ENCODE assay signal across 9 cellular contexts in the genomic region with DNA sequence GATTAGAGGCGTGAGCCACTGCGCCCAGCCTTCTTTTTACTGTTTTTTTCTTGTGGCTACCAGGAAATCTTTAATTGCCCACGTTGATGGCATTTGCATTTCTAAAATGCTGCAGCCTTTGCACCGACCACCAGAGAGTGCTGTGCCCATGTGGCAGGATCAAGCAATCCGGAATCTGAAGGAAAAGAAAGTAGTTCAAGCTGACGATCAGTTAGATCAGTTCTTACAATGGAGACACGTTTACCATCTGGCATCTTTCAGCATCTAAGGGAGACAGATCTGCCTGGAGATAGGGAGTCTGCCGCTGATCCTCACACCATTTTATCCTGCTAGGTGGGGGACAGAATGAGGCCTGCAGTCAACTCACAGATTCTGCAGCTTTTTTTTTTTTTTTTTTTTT. TPM values are rescaled to one million over a fixed set of nuclear protein-coding genes. Genes with fewer than 3 reads are reported as not detected.
DNase-seq lines count a peak whose midpoint lies in the region; ATAC-seq and TF ChIP-seq lines count a peak whose summit lies in the region.
"Had no signal": no experiment of that assay in that cellular context is flagged by ENCODE, and none has a peak within 500 bp of the region (broad histone marks: within the 10 kb centered on the region; RNA-seq: fewer than 3 reads in every experiment).

No MANE protein-coding gene starts in this region.

- peaks cover 4% of the 10 kb centered on the region for H3K4me1 Mint-ChIP-seq in CD14-positive monocyte
- H3K4me1 Mint-ChIP-seq: T-cell had no signal

- H3K27me3 Mint-ChIP-seq in CD14-positive monocyte (ENCODE audit: low read depth in 3 of 3): peaks cover 4 to 26% (median 8%) of the 10 kb centered on the region in 3 donors

- peak; percentile 65 for ATAC-seq in SK-N-SH treated with all-trans-retinoic acid at 6 μM for 48 hours
- ATAC-seq in foreskin keratinocyte: peak; percentile 18
- peak; percentile 73 for ATAC-seq in upper lobe of right lung
- no peak for ATAC-seq in HG03439 (IDR thresholded peaks at IDR 0.05; ENCODE audit: unreplicated experiment)
- ATAC-seq: T-cell had no signal

- H3K27me3 ChIP-seq in HL-60 (ENCODE audit: insufficient read depth, poor library complexity, severe bottlenecking): peaks cover 3% of the 10 kb centered on the region
- no peaks in the 10 kb centered on the region for H3K27me3 ChIP-seq in foreskin keratinocyte
- H3K27me3 ChIP-seq in upper lobe of right lung: no peaks in the 10 kb centered on the region

- intact Hi-C loops in upper lobe of right lung (cut with DNase I): no loop called here
- intact Hi-C loops in CD14-positive monocyte (cut with micrococcal nuclease): no loop called here

- no peak overlapping the region for H3K27ac Mint-ChIP-seq in CD14-positive monocyte
- H3K27ac Mint-ChIP-seq: T-cell had no signal

- H3K9me3 ChIP-seq in upper lobe of right lung: no peaks in the 10 kb centered on the region

- H3K4me3 Mint-ChIP-seq in CD14-positive monocyte: peak overlapping the region in 1 of 2 donors; percentile 2
- H3K4me3 Mint-ChIP-seq: T-cell had no signal

- H3K4me1 ChIP-seq in foreskin keratinocyte (no peaks in the 10 kb centered on the region), upper lobe of right lung (no peaks in the 10 kb centered on the region)

- H3K4me3 ChIP-seq in HL-60 (replicated peaks; ENCODE audit: insufficient read depth, low read length) (no peak overlapping the region), upper lobe of right lung (no peak overlapping the region)

- TF ChIP-seq CTCF in HL-60 (IDR thresholded peaks at IDR 0.05; ENCODE audit: insufficient read depth, low read length) (peak; percentile 60), foreskin keratinocyte (conservative IDR thresholded peaks at IDR 0.05) (peak; percentile 88), upper lobe of right lung (IDR thresholded peaks at IDR 0.05) (peak; percentile 39), CD14-positive monocyte (IDR thresholded peaks at IDR 0.05) (no peak)

- peak; percentile 15 for DNase-seq in DMS153 (lab: John Stamatoyannopoulos, UW)
- peak in 1 of 2 experiments; percentile 42 for DNase-seq in HL-60 (ENCODE audit: low read depth in 1 of 2, low spot score in 1 of 2)
- DNase-seq in foreskin keratinocyte: peak in 1 of 2 donors; percentile 49
- no peak for DNase-seq in upper lobe of right lung
- DNase-seq in CD14-positive monocyte (ENCODE audit: low spot score): no peak
- no peak for DNase-seq in NCI-H1694 (lab: John Stamatoyannopoulos, UW)

- no peak overlapping the region for H3K27ac ChIP-seq in HL-60 (replicated peaks)
- H3K27ac ChIP-seq in foreskin keratinocyte: no peak overlapping the region
- H3K27ac ChIP-seq in upper lobe of right lung: no peak overlapping the region

- no peaks in the 10 kb centered on the region for H3K36me3 Mint-ChIP-seq in CD14-positive monocyte
- H3K36me3 Mint-ChIP-seq: T-cell had no signal

- no peaks in the 10 kb centered on the region for H3K36me3 ChIP-seq in upper lobe of right lung

- no peaks in the 10 kb centered on the region for H3K9me3 Mint-ChIP-seq in CD14-positive monocyte
- H3K9me3 Mint-ChIP-seq: T-cell had no signal

TF ChIP-seq in SK-N-SH treated with all-trans-retinoic acid at 6 μM for 48 hours, 23 proteins besides CTCF, POLR2A, EP300 and RAD21:
- TF ChIP-seq, protein P1, sequence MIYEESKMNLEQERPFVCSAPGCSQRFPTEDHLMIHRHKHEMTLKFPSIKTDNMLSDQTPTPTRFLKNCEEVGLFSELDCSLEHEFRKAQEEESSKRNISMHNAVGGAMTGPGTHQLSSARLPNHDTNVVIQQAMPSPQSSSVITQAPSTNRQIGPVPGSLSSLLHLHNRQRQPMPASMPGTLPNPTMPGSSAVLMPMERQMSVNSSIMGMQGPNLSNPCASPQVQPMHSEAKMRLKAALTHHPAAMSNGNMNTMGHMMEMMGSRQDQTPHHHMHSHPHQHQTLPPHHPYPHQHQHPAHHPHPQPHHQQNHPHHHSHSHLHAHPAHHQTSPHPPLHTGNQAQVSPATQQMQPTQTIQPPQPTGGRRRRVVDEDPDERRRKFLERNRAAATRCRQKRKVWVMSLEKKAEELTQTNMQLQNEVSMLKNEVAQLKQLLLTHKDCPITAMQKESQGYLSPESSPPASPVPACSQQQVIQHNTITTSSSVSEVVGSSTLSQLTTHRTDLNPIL (CRISPR knock-in tag; IDR thresholded peaks at IDR 0.05; ENCODE audit: low read depth): no peak
- TF ChIP-seq TCF4 (CRISPR knock-in tag; IDR thresholded peaks at IDR 0.05; ENCODE audit: borderline replicate concordance) (no peak), ZNF70 (CRISPR knock-in tag; IDR thresholded peaks at IDR 0.05) (no peak), TOX (CRISPR knock-in tag; IDR thresholded peaks at IDR 0.05; ENCODE audit: borderline replicate concordance) (no peak), ZC3H10 (CRISPR knock-in tag; IDR thresholded peaks at IDR 0.05) (no peak), GLIS3 (CRISPR knock-in tag; IDR thresholded peaks at IDR 0.05) (no peak), RARB (CRISPR knock-in tag; IDR thresholded peaks at IDR 0.05) (no peak)
- TF ChIP-seq, protein P2, sequence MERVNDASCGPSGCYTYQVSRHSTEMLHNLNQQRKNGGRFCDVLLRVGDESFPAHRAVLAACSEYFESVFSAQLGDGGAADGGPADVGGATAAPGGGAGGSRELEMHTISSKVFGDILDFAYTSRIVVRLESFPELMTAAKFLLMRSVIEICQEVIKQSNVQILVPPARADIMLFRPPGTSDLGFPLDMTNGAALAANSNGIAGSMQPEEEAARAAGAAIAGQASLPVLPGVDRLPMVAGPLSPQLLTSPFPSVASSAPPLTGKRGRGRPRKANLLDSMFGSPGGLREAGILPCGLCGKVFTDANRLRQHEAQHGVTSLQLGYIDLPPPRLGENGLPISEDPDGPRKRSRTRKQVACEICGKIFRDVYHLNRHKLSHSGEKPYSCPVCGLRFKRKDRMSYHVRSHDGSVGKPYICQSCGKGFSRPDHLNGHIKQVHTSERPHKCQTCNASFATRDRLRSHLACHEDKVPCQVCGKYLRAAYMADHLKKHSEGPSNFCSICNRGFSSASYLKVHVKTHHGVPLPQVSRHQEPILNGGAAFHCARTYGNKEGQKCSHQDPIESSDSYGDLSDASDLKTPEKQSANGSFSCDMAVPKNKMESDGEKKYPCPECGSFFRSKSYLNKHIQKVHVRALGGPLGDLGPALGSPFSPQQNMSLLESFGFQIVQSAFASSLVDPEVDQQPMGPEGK (CRISPR knock-in tag; IDR thresholded peaks at IDR 0.05; ENCODE audit: borderline replicate concordance): no peak
TF ChIP-seq in SK-N-SH treated with all-trans-retinoic acid at 6 μM for 48 hours: peak in this region for 0.

RNA-seq across cellular contexts. Expression of a gene that starts 19.9 kb away (rescaled TPM):
- 0.46 and 1.1 TPM in 2 replicates for total RNA-seq in foreskin keratinocyte
- 1.0 and 1.1 TPM in 2 replicates for polyA plus RNA-seq in foreskin keratinocyte
- total RNA-seq in upper lobe of right lung: 5.6 TPM
- polyA plus RNA-seq in CD14-positive monocyte: not detected
